Comparison of ENCODE assay signal across 15 cellular contexts in genomic region chr2:1800716-1801388, GRCh38. TPM values are rescaled to one million over a fixed set of nuclear protein-coding genes. Genes with fewer than 3 reads are reported as not detected.
DNase-seq lines count a peak whose midpoint lies in the region; ATAC-seq and TF ChIP-seq lines count a peak whose summit lies in the region.
"Had no signal": no experiment of that assay in that cellular context is flagged by ENCODE, and none has a peak within 500 bp of the region (broad histone marks: within the 10 kb centered on the region; RNA-seq: fewer than 3 reads in every experiment).

No MANE protein-coding gene starts in this region.

- no peak for TF ChIP-seq CTCF in NB4 (IDR thresholded peaks at IDR 0.05; ENCODE audit: low read depth, low read length)
- no peak for TF ChIP-seq CTCF in sigmoid colon (IDR thresholded peaks at IDR 0.05)

- intact Hi-C loops in sigmoid colon (cut with DNase I) (no loop called here), head of caudate nucleus (cut with DNase I) (no loop called here)

- no peak for ATAC-seq in HG02678 (IDR thresholded peaks at IDR 0.05; ENCODE audit: unreplicated experiment)
- ATAC-seq: HCT116 had no signal

- 86 to 90% methylated on average over 14 of the region's 14 CpGs for WGBS in sigmoid colon, 2 donors

- DNase-seq in NB4 (ENCODE audit: low read depth): peak; percentile 44
- DNase-seq in myocyte (ENCODE audit: low read depth): peak; percentile 49
- DNase-seq in sigmoid colon: peak; percentile 52
- DNase-seq in head of caudate nucleus: no peak
- DNase-seq in NOMO-1 (lab: John Stamatoyannopoulos, UW; ENCODE audit: unreplicated experiment in 2 of 2): no peak
- no peak for DNase-seq in NCI-H1417 (lab: John Stamatoyannopoulos, UW)
- DNase-seq: Calu3; CD4-positive, alpha-beta T cell; DMS 273 treated with DMSO at 0.1 percent for 48 hours; GM23248; IMR-90 had no signal

- no peak for TF ChIP-seq POLR2A in NB4 (IDR thresholded peaks at IDR 0.05; ENCODE audit: extremely low read depth, insufficient read length)
- no peak for TF ChIP-seq POLR2A in sigmoid colon (IDR thresholded peaks at IDR 0.05)

- H3K4me3 ChIP-seq in BLaER1 (peak overlapping the region; percentile 72; the same call in 1 of the 2 replicates), NB4 (ENCODE audit: low read depth, low read length) (no peak overlapping the region), sigmoid colon (no peak overlapping the region)
- H3K4me3 ChIP-seq: GM23248 had no signal

- peak overlapping the region; percentile 90 for H3K9ac ChIP-seq in BLaER1
- H3K9ac ChIP-seq: GM23248 had no signal

- no peaks in the 10 kb centered on the region for H3K27me3 ChIP-seq in BLaER1
- H3K27me3 ChIP-seq in sigmoid colon: no peaks in the 10 kb centered on the region

- no peaks in the 10 kb centered on the region for H3K9me3 ChIP-seq in BLaER1
- H3K9me3 ChIP-seq in sigmoid colon: no peaks in the 10 kb centered on the region

- H3K4me1 ChIP-seq in BLaER1 (peaks cover 86% of the 10 kb centered on the region), sigmoid colon (peaks cover 0 to 40% (median 22%) of the 10 kb centered on the region in 4 donors)

- TF ChIP-seq EP300 in sigmoid colon (IDR thresholded peaks at IDR 0.05): no peak

- H3K36me3 ChIP-seq in BLaER1 (peaks cover 24% of the 10 kb centered on the region), sigmoid colon (no peaks in the 10 kb centered on the region)

- peak overlapping the region; percentile 98 for H3K27ac ChIP-seq in BLaER1
- H3K27ac ChIP-seq in sigmoid colon: no peak overlapping the region
- H3K27ac ChIP-seq: 22Rv1, GM23248 had no signal

- peak overlapping the region; percentile 96 for H3K4me2 ChIP-seq in BLaER1

- H4K20me1 ChIP-seq in BLaER1: no peaks in the 10 kb centered on the region

RNA-seq across cellular contexts. Expression of gene PXDN, which starts 56.5 kb away (rescaled TPM):
- total RNA-seq in myocyte: 52.7 and 69.3 TPM in 2 replicates
- polyA plus RNA-seq in myocyte (2012): 212 TPM
- 100 to 1,000 TPM in 1 of 4 donors, 10 to 100 TPM in 3; 34.4 to 126 (median 48.3) TPM for total RNA-seq in sigmoid colon
- 10 to 100 TPM in 1 of 3 donors, 1 to 10 TPM in 2; 1.2 to 13.6 (median 1.8) TPM for polyA plus RNA-seq in sigmoid colon
- total RNA-seq: Calu3 had no signal

Comparison
In these comparisons a context has a peak if more than half of its experiments do, and no peak if none do; other contexts are left out.
1. DNase-seq: peak in NB4 (single experiment), myocyte (single experiment) and sigmoid colon (single experiment); none in head of caudate nucleus (0 of 42), NOMO-1 (0 of 2) and NCI-H1417 (0 of 3).